ENCODE assay signal across 1 cellular context in genomic region chr12:121713257-121714155, GRCh38.
TF ChIP-seq lines count a peak whose summit lies in the region.

No MANE protein-coding gene starts in this region.

TF ChIP-seq in GM12878, 131 proteins besides CTCF, POLR2A, EP300 and RAD21:
- no peak for TF ChIP-seq IKZF1 (conservative IDR thresholded peaks at IDR 0.05)
- peak in 1 of 2 experiments; percentile 33; a peak in 1 of 4 replicates for TF ChIP-seq BHLHE40 (IDR thresholded peaks at IDR 0.05; ENCODE audit: borderline replicate concordance in 1 of 2, low read depth in 2 of 2, low read length in 1 of 2)
- peak; percentile 77; the same call in 1 of the 2 replicates for TF ChIP-seq TCF12 (IDR thresholded peaks at IDR 0.05; ENCODE audit: low read depth, low read length)
- TF ChIP-seq ZNF217 (IDR thresholded peaks at IDR 0.05), result no peak
- 0 out of 2 replicates have a peak, but pooled peaks have one; percentile 30 for TF ChIP-seq MXI1 (IDR thresholded peaks at IDR 0.05; ENCODE audit: low read depth, low read length)
- no peak for TF ChIP-seq MEF2A (IDR thresholded peaks at IDR 0.05; ENCODE audit: insufficient read depth, low read depth, low read length)
